Comparison of ENCODE assay signal across 3 cellular contexts in the genomic region with DNA sequence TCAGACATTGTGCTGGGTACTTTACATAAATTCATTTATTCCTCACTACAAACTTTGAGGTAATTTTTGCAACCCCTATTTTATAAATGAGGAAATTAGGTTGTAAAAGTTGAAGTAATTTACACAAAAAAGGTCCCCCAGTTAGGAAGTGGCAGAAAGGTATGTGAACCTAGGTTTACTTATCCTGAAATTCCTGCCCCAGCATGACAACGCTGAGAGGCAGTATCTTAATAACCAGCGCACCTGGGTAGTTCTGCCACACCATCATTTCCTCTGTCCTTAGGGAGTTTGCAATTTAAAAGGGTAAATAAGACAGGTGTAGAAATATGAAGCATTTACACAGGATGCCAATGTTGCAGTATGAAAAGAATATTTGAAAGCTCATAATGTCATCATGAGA.
DNase-seq lines count a peak whose midpoint lies in the region; ATAC-seq and TF ChIP-seq lines count a peak whose summit lies in the region.
"Not testable (repeated sequence)": the region's sequence is repeated elsewhere in the genome, so short reads cannot be mapped to it uniquely, and the experiment has no call there.

No MANE protein-coding gene starts in this region.

- H3K36me3 Mint-ChIP-seq in GM23338 (ENCODE audit: low read depth); WTC11: not testable (repeated sequence)

- not testable (repeated sequence) for H3K4me1 ChIP-seq in GM23338 (ENCODE audit: insufficient read depth); Panc1 (ENCODE audit: control insufficient read depth, insufficient read depth, low read length)

- CTCF ChIA-PET in Panc1 (lab: Charles Lee); WTC11 (lab: Charles Lee): not testable (repeated sequence)

- H3K9me2 ChIP-seq in GM23338 (ENCODE audit: insufficient read depth) = not testable (repeated sequence)

- H3K4me3 Mint-ChIP-seq in GM23338, WTC11: not testable (repeated sequence)

- ATAC-seq in GM23338 = peak; percentile 88
- ATAC-seq in Panc1 = not testable (repeated sequence)
- ATAC-seq in WTC11 = peak; percentile 78

- intact Hi-C loops in Panc1 (cut with micrococcal nuclease; ENCODE audit: unreplicated experiment) = not testable (repeated sequence)

- POLR2A ChIA-PET in Panc1 (lab: Charles Lee); WTC11 (lab: Charles Lee): not testable (repeated sequence)

- H3F3A ChIP-seq in GM23338 (replicated peaks; ENCODE audit: low read depth) = not testable (repeated sequence)

- not testable (repeated sequence) for DNase-seq in GM23338 (ENCODE audit: low spot score); Panc1 (ENCODE audit: low read depth, low spot score); WTC11 (ENCODE audit: low spot score)

- H3K9me3 ChIP-seq in Panc1 (ENCODE audit: control insufficient read depth, insufficient read depth, low read depth, low read length) = not testable (repeated sequence)

- not testable (repeated sequence) for H3K79me2 ChIP-seq in GM23338 (replicated peaks; ENCODE audit: insufficient read depth)

- not testable (repeated sequence) for H3K4me3 ChIP-seq in GM23338; Panc1 (ENCODE audit: low read depth in 2 of 2, low read length in 2 of 2)

- not testable (repeated sequence) for H2AFZ ChIP-seq in GM23338

- H3K27me3 Mint-ChIP-seq in GM23338 (ENCODE audit: insufficient read depth, low read depth, poor library complexity); WTC11 (ENCODE audit: low read depth): not testable (repeated sequence)

- not testable (repeated sequence) for H4K20me1 ChIP-seq in GM23338 (replicated peaks; ENCODE audit: insufficient read depth)

- not testable (repeated sequence) for H3K27ac ChIP-seq in GM23338 (ENCODE audit: low read depth); Panc1 (ENCODE audit: low read length)

- H3K4me1 Mint-ChIP-seq in GM23338, WTC11: not testable (repeated sequence)

- TF ChIP-seq CTCF in GM23338 (conservative IDR thresholded peaks at IDR 0.05; ENCODE audit: low read depth in 2 of 2); Panc1 (IDR thresholded peaks at IDR 0.05); WTC11 (IDR thresholded peaks at IDR 0.05): not testable (repeated sequence)

- not testable (repeated sequence) for H3K4me2 ChIP-seq in GM23338

- not testable (repeated sequence) for H3K36me3 ChIP-seq in GM23338 (ENCODE audit: insufficient read depth); Panc1 (ENCODE audit: control insufficient read depth, insufficient read depth, low read length)

- H3K27ac Mint-ChIP-seq in GM23338, WTC11: not testable (repeated sequence)

- H3K27me3 ChIP-seq in GM23338 (ENCODE audit: insufficient read depth); Panc1 (ENCODE audit: control insufficient read depth, insufficient read depth, low read length): not testable (repeated sequence)

- H3K9me3 Mint-ChIP-seq in GM23338, WTC11: not testable (repeated sequence)

- in situ Hi-C loops in Panc1 (cut with HindIII; ENCODE audit: low pct_unique_long_range_greater_than_20kb, low sequenced_read_pairs) = not testable (repeated sequence)

- TSS peak; percentile 88 for BruUV-seq in Panc1 (replicated peaks; lab: Mats Ljungman, UMichigan)
